ENCODE assay signal across 8 cellular contexts in the genomic region with DNA sequence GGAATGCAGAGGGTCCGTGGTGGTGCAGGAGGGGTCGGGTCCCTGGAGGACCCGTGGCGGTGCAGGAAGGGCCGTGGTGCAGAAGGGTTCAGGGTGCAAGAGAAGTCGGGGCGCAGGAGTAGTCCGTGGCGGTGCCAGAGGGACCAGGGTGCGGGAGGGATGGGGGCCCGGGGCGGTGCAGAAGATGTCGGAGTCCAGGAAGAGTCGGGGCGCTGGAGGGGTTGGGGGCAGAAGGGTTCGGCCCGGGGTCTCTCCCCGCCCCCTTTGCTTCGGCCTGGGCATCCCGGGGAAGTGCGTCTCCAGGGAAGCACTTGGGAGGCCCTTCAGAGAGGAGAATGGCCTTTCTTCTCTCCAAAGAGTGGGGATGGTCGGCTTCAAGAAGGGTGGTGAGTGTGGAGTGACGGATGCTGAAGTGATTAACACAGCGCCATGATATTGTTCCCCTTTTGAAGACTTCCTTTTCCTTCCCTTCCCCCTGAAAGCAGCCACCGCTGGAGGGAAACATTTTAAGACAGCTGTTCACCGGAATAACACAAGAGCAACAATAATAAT. TPM values are rescaled to one million over a fixed set of nuclear protein-coding genes. Genes with fewer than 3 reads are reported as not detected.
DNase-seq lines count a peak whose midpoint lies in the region; ATAC-seq, FAIRE-seq and TF ChIP-seq lines count a peak whose summit lies in the region.

No MANE protein-coding gene starts in this region.

- TF ChIP-seq CTCF in A549 (IDR thresholded peaks at IDR 0.05) (no peak), choroid plexus epithelial cell (conservative IDR thresholded peaks at IDR 0.05; ENCODE audit: low read depth, low read length) (no peak), uterus (IDR thresholded peaks at IDR 0.05) (no peak)

- H3K9me3 ChIP-seq in A549, result no peaks in the 10 kb centered on the region
- no peaks in the 10 kb centered on the region for H3K9me3 ChIP-seq in uterus

- H3K27ac ChIP-seq in A549 (peak overlapping the region; percentile 97 to 99), uterus (peak overlapping the region; percentile 97 to 98)

- intact Hi-C loops in uterus (cut with DNase I; ENCODE audit: low total_unique reads), result loop anchor here (10.0 kb wide), 1 partner anchor 72 kb away; the partner anchor contains the start of gene GTPBP4

- H3K4me3 ChIP-seq in A549 (peak overlapping the region; percentile 99), choroid plexus epithelial cell (ENCODE audit: low read depth, low read length) (peak overlapping the region; percentile 93), uterus (peak overlapping the region; percentile 88 to 99)

- WGBS in A549 (ENCODE audit: missing lambda C conversion rate), result 5% methylated on average over 24 of the region's 26 CpGs

- no peaks in the 10 kb centered on the region for H3K36me3 ChIP-seq in uterus

- CTCF ChIA-PET in A549 (lab: Yijun Ruan, JAX), result no interaction called here

- DNase-seq in A549 (ENCODE audit: low read depth in 1 of 2, low spot score in 1 of 2), result peak in 1 of 2 experiments; percentile 31
- DNase-seq in NOMO-1 (lab: John Stamatoyannopoulos, UW; ENCODE audit: unreplicated experiment in 2 of 2), result peak; percentile 35 to 86
- DNase-seq in choroid plexus epithelial cell (ENCODE audit: low read depth), result peak; percentile 30
- DNase-seq in lung microvascular endothelial cell (ENCODE audit: low read depth in 2 of 2), result peak; percentile 25 to 53
- DNase-seq in uterus, result no peak
- DNase-seq in cerebellar nuclear complex (lab: John Stamatoyannopoulos, UW), result no peak
- DNase-seq in NCI-H1092 (lab: John Stamatoyannopoulos, UW), result no peak

- peaks cover 29% of the 10 kb centered on the region for H3K4me1 ChIP-seq in A549
- peaks cover 0 to 7% of the 10 kb centered on the region in 2 donors for H3K4me1 ChIP-seq in uterus

- POLR2A ChIA-PET in A549 (lab: Yijun Ruan, JAX), result no interaction called here

- FAIRE-seq in A549 (lab: Jason Lieb, UNC), result no peak

- TF ChIP-seq RAD21 in A549 (conservative IDR thresholded peaks at IDR 0.05 in 1 of 2, IDR thresholded peaks at IDR 0.05 in 1 of 2), result no peak

- ATAC-seq in A549, result peak; percentile 41 to 52; a peak in 5 of 6 replicates
- ATAC-seq in GM19328 (IDR thresholded peaks at IDR 0.05; ENCODE audit: unreplicated experiment), result peak; percentile 11

- no peak for TF ChIP-seq POLR2A in A549 (IDR thresholded peaks at IDR 0.05; ENCODE audit: low read length)
- no peak for TF ChIP-seq POLR2A in uterus (IDR thresholded peaks at IDR 0.05)

- TF ChIP-seq EP300 in A549 (IDR thresholded peaks at IDR 0.05), result no peak

- peak overlapping the region; percentile 93 for H3K4me2 ChIP-seq in A549

- H3K27me3 ChIP-seq in uterus, result no peaks in the 10 kb centered on the region

TF ChIP-seq in A549, 52 proteins besides CTCF, POLR2A, EP300 and RAD21:
- TF ChIP-seq, protein P1, sequence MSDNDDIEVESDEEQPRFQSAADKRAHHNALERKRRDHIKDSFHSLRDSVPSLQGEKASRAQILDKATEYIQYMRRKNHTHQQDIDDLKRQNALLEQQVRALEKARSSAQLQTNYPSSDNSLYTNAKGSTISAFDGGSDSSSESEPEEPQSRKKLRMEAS (IDR thresholded peaks at IDR 0.05), result no peak
- TF ChIP-seq MYC (IDR thresholded peaks at IDR 0.05; ENCODE audit: borderline replicate concordance, low read length) (no peak), ZC3H11A (IDR thresholded peaks at IDR 0.05) (no peak), SREBF2 (IDR thresholded peaks at IDR 0.05) (no peak), FOSB (CRISPR knock-in tag; IDR thresholded peaks at IDR 0.05) (no peak), ZSCAN20 (CRISPR knock-in tag; IDR thresholded peaks at IDR 0.05) (no peak), FOXS1 (CRISPR knock-in tag; IDR thresholded peaks at IDR 0.05) (no peak), RCOR1 (IDR thresholded peaks at IDR 0.05; ENCODE audit: low read depth, low read length) (no peak), POLR2AphosphoS2 (conservative IDR thresholded peaks at IDR 0.05; ENCODE audit: low read length) (no peak), CEBPB (IDR thresholded peaks at IDR 0.05) (no peak), JUNB (IDR thresholded peaks at IDR 0.05) (no peak), MAFK (IDR thresholded peaks at IDR 0.05; ENCODE audit: partially characterized antibody) (no peak), CBX2 (IDR thresholded peaks at IDR 0.05; ENCODE audit: borderline replicate concordance, low read depth) (no peak), CHD4 (IDR thresholded peaks at IDR 0.05; ENCODE audit: borderline replicate concordance) (no peak), RNF2 (IDR thresholded peaks at IDR 0.05; ENCODE audit: borderline replicate concordance, low read depth) (no peak), SMC3 (IDR thresholded peaks at IDR 0.05) (no peak)
- TF ChIP-seq, protein P2, sequence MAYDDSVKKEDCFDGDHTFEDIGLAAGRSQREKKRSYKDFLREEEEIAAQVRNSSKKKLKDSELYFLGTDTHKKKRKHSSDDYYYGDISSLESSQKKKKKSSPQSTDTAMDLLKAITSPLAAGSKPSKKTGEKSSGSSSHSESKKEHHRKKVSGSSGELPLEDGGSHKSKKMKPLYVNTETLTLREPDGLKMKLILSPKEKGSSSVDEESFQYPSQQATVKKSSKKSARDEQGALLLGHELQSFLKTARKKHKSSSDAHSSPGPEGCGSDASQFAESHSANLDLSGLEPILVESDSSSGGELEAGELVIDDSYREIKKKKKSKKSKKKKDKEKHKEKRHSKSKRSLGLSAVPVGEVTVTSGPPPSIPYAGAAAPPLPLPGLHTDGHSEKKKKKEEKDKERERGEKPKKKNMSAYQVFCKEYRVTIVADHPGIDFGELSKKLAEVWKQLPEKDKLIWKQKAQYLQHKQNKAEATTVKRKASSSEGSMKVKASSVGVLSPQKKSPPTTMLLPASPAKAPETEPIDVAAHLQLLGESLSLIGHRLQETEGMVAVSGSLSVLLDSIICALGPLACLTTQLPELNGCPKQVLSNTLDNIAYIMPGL (CRISPR knock-in tag; IDR thresholded peaks at IDR 0.05; ENCODE audit: borderline replicate concordance), result no peak
- TF ChIP-seq, protein P3, sequence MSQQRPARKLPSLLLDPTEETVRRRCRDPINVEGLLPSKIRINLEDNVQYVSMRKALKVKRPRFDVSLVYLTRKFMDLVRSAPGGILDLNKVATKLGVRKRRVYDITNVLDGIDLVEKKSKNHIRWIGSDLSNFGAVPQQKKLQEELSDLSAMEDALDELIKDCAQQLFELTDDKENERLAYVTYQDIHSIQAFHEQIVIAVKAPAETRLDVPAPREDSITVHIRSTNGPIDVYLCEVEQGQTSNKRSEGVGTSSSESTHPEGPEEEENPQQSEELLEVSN (IDR thresholded peaks at IDR 0.05; ENCODE audit: borderline replicate concordance, low read depth), result no peak
- TF ChIP-seq, protein P4, sequence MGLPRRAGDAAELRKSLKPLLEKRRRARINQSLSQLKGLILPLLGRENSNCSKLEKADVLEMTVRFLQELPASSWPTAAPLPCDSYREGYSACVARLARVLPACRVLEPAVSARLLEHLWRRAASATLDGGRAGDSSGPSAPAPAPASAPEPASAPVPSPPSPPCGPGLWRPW (IDR thresholded peaks at IDR 0.05), result no peak
TF ChIP-seq in A549: peak in this region for 0.

RNA-seq across cellular contexts. Expression of gene WDR37, which starts 1.0 kb away (rescaled TPM):
- polyA plus RNA-seq in A549 (2011; rRNA removed) (7.1 and 7.3 TPM in 2 replicates), A549 (2017; fragmentation: RNase III; extraction: RNeasy Plus Mini Kit Qiagen cat#74134 plus additional on column Dnase treatment) (5.6 to 6.2 TPM (median 5.9 TPM) in 3 replicates)
- polyA plus RNA-seq in A549 (2012; cell fraction: cytosol; rRNA removed), result 5.0 and 5.4 TPM in 2 replicates
- 11.0 and 12.9 TPM in 2 replicates for polyA plus RNA-seq in A549 (2012; cell fraction: nucleus; rRNA removed)
- 18.1 and 20.0 TPM in 2 replicates for polyA minus RNA-seq in A549 (2011; rRNA and poly(A)+ RNA removed)
- total RNA-seq in lung microvascular endothelial cell (12.9 and 17.3 TPM in 2 replicates), uterus (10 to 100 TPM in 2 of 4 donors, 1 to 10 TPM in 2; 1.3 to 21.7 (median 11.2) TPM)

RNA-seq across cellular contexts. Expression of gene IDI1, which starts 8.3 kb away (rescaled TPM):
- polyA plus RNA-seq in A549 (2011; rRNA removed) (38.2 and 55.8 TPM in 2 replicates), A549 (2017; fragmentation: RNase III; extraction: RNeasy Plus Mini Kit Qiagen cat#74134 plus additional on column Dnase treatment) (42.4 to 65.0 TPM (median 57.1 TPM) in 3 replicates)
- polyA plus RNA-seq in A549 (2012; cell fraction: cytosol; rRNA removed), result 20.4 and 20.7 TPM in 2 replicates
- 14.8 and 25.5 TPM in 2 replicates for polyA plus RNA-seq in A549 (2012; cell fraction: nucleus; rRNA removed)
- polyA minus RNA-seq in A549 (2011; rRNA and poly(A)+ RNA removed), result 14.8 and 15.1 TPM in 2 replicates
- total RNA-seq in lung microvascular endothelial cell (49.0 and 56.2 TPM in 2 replicates), uterus (10 to 100 TPM; 10.8 to 64.2 (median 17.9) TPM)

RNA-seq across cellular contexts. Expression of gene IDI2, which starts 31.5 kb away (rescaled TPM):
- polyA plus RNA-seq in A549 (2011; rRNA removed), result not detected in 2 replicates
- polyA plus RNA-seq in A549 (2012; cell fraction: cytosol; rRNA removed), result not detected in 2 replicates
- polyA plus RNA-seq in A549 (2012; cell fraction: nucleus; rRNA removed), result not detected in 2 replicates
- polyA plus RNA-seq in A549 (2017; fragmentation: RNase III; extraction: RNeasy Plus Mini Kit Qiagen cat#74134 plus additional on column Dnase treatment), result not detected in 3 replicates
- polyA minus RNA-seq in A549 (2011; rRNA and poly(A)+ RNA removed), result not detected in 2 replicates
- not detected in 2 replicates for total RNA-seq in lung microvascular endothelial cell
- total RNA-seq in uterus, result not detected

Comparison
In these comparisons a context has a peak if more than half of its experiments do, and no peak if none do; other contexts are left out.
1. DNase-seq: peak in NOMO-1 (2 of 2), choroid plexus epithelial cell (single experiment) and lung microvascular endothelial cell (2 of 2); none in uterus (0 of 2), cerebellar nuclear complex (0 of 2) and NCI-H1092 (single experiment).
2. Peak in every context shown above with its lines, with median percentiles within 50 percentile points of each other: H3K4me3 ChIP-seq.